Comparison of ENCODE assay signal across 8 cellular contexts in the genomic region with DNA sequence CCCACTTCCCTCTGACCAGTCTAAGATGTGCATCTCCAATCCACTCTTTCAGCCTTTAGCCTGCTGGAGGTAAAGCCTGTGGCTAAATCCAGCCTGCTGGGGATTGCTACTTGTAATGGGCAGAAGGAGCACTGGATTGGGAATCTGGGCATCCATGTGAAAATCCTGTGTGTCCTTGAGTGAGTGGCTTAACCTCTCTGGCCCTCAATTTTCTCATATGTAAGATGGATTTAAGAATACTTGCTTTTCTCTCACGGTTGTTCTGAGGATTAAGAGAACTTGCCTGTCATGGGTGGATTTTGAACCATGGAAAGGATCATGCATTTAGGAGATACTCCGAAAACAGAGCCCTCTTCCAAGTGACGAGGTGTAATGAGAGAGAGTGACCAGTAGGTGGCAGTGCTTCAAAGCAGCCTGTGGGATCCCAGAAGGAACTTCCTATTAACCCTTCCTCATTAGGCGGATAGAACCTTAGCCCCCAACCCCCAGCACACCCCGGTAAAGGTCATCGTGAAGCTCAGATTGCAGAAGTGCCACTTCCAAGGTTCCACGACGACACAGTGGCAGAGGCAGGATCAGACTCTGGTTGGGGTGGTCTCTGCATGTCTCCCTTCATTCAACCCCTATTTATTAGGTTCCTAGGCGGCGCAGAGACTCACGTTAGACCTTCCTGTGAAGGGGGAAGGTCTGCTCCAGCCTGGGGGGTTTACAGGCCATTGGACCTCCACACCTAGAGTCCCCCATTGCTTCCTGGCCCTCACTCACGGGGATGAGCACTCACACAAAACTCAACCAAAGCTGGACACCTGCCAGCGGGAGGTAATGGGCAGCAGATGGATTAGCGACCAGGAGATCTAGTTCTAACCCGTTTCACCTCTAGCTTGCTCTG.
A peak's percentile ranks its signal among the peaks of the same experiment; 100 is the strongest.
DNase-seq lines count a peak whose midpoint lies in the region; ATAC-seq and TF ChIP-seq lines count a peak whose summit lies in the region.

No MANE protein-coding gene starts in this region.

- no peak overlapping the region for H3K27ac ChIP-seq in tibial nerve

- H3K27ac Mint-ChIP-seq in activated CD8-positive, alpha-beta T cell treated with anti-CD3 and anti-CD28 coated beads, Interleukin-2, amount 10 ng/mL, durations not matched to agents 7 days and 5 days, result no peak overlapping the region
- no peak overlapping the region for H3K27ac Mint-ChIP-seq in nephron progenitor cell

- no peak for TF ChIP-seq EP300 in tibial nerve (IDR thresholded peaks at IDR 0.05)

- H3K4me3 ChIP-seq in BJ (ENCODE audit: low read depth, low read length) (0 out of 2 replicates have a peak overlapping the region, but pooled peaks have one; percentile 2), tibial nerve (peak overlapping the region in 1 of 4 donors; percentile 19)

- no peaks in the 10 kb centered on the region for H3K36me3 Mint-ChIP-seq in activated CD8-positive, alpha-beta T cell treated with anti-CD3 and anti-CD28 coated beads, Interleukin-2, amount 10 ng/mL, durations not matched to agents 7 days and 5 days (ENCODE audit: low read depth)
- no peaks in the 10 kb centered on the region for H3K36me3 Mint-ChIP-seq in nephron progenitor cell (ENCODE audit: low read depth)

- no peak for DNase-seq in BJ (ENCODE audit: low read depth)
- DNase-seq in NCI-H2227 (lab: John Stamatoyannopoulos, UW; ENCODE audit: unreplicated experiment), result peak; percentile 12
- peak; percentile 55 for DNase-seq in activated CD8-positive, alpha-beta T cell treated with anti-CD3 and anti-CD28 coated beads, Interleukin-2, amount 10 ng/mL, durations not matched to agents 7 days and 5 days
- DNase-seq in fibroblast of peridontal ligament (ENCODE audit: extremely low read depth), result peak; percentile 78
- DNase-seq in nephron progenitor cell, result peak; percentile 54
- peak in 1 of 2 donors; percentile 56 for DNase-seq in tibial nerve (ENCODE audit: low spot score in 2 of 2)

- H3K9me3 Mint-ChIP-seq in activated CD8-positive, alpha-beta T cell treated with anti-CD3 and anti-CD28 coated beads, Interleukin-2, amount 10 ng/mL, durations not matched to agents 7 days and 5 days (ENCODE audit: insufficient read depth), result no peaks in the 10 kb centered on the region
- H3K9me3 Mint-ChIP-seq in nephron progenitor cell, result no peaks in the 10 kb centered on the region

- POLR2A ChIA-PET in BJ (lab: Charles Lee), result no interaction called here
- POLR2A ChIA-PET in activated CD8-positive, alpha-beta T cell treated with anti-CD3 and anti-CD28 coated beads, Interleukin-2, amount 10 ng/mL, durations not matched to agents 7 days and 5 days (lab: Charles Lee), result no interaction called here

- H3K27me3 Mint-ChIP-seq in activated CD8-positive, alpha-beta T cell treated with anti-CD3 and anti-CD28 coated beads, Interleukin-2, amount 10 ng/mL, durations not matched to agents 7 days and 5 days (ENCODE audit: low read depth), result peaks cover 5% of the 10 kb centered on the region
- peaks cover 13% of the 10 kb centered on the region for H3K27me3 Mint-ChIP-seq in nephron progenitor cell (ENCODE audit: low read depth, poor library complexity)

- no peaks in the 10 kb centered on the region for H3K4me1 Mint-ChIP-seq in activated CD8-positive, alpha-beta T cell treated with anti-CD3 and anti-CD28 coated beads, Interleukin-2, amount 10 ng/mL, durations not matched to agents 7 days and 5 days (ENCODE audit: low read depth)
- H3K4me1 Mint-ChIP-seq in nephron progenitor cell, result peaks cover 17% of the 10 kb centered on the region

- peak; percentile 68 for ATAC-seq in GM21528 (IDR thresholded peaks at IDR 0.05; ENCODE audit: low FRiP score, unreplicated experiment)
- ATAC-seq in activated CD8-positive, alpha-beta T cell treated with anti-CD3 and anti-CD28 coated beads, Interleukin-2, amount 10 ng/mL, durations not matched to agents 7 days and 5 days, result no peak
- no peak for ATAC-seq in HG03469 (IDR thresholded peaks at IDR 0.05; ENCODE audit: unreplicated experiment)

- H3K27me3 ChIP-seq in BJ (ENCODE audit: control insufficient read depth, insufficient read depth, low read length) (peaks cover 3% of the 10 kb centered on the region), tibial nerve (no peaks in the 10 kb centered on the region)

- H3K36me3 ChIP-seq in BJ (ENCODE audit: control insufficient read depth, insufficient read depth, low read length), result no peaks in the 10 kb centered on the region
- H3K36me3 ChIP-seq in tibial nerve, result no peaks in the 10 kb centered on the region

- no peak for TF ChIP-seq POLR2A in tibial nerve (IDR thresholded peaks at IDR 0.05)

- TF ChIP-seq CTCF in BJ (IDR thresholded peaks at IDR 0.05; ENCODE audit: insufficient read depth, low read depth, low read length) (peak; percentile 89), nephron progenitor cell (IDR thresholded peaks at IDR 0.05) (peak; percentile 84), tibial nerve (IDR thresholded peaks at IDR 0.05) (peak; percentile 82 to 90 (median 87))

- CTCF ChIA-PET in BJ (lab: Yijun Ruan, JAX), result interaction anchor here (0.5 to 5.2 kb wide), 22 partner anchors 8 to 1694 kb away, joined by 3 to 60 read pairs (median 4); no protein-coding TSS in a partner anchor
- CTCF ChIA-PET in activated CD8-positive, alpha-beta T cell treated with anti-CD3 and anti-CD28 coated beads, Interleukin-2, amount 10 ng/mL, durations not matched to agents 7 days and 5 days (lab: Charles Lee), result interaction anchor here (0.7 to 2.5 kb wide), 11 partner anchors 9 to 239 kb away, joined by 3 to 8 read pairs (median 4); no protein-coding TSS in a partner anchor

- peaks cover 0 to 19% (median 0%) of the 10 kb centered on the region in 4 donors for H3K4me1 ChIP-seq in tibial nerve

- no peaks in the 10 kb centered on the region for H3K9me3 ChIP-seq in tibial nerve

- WGBS in tibial nerve, 2 donors, result 17 to 22% methylated on average over 15 of the region's 15 CpGs

- H3K4me3 Mint-ChIP-seq in activated CD8-positive, alpha-beta T cell treated with anti-CD3 and anti-CD28 coated beads, Interleukin-2, amount 10 ng/mL, durations not matched to agents 7 days and 5 days, result no peak overlapping the region
- no peak overlapping the region for H3K4me3 Mint-ChIP-seq in nephron progenitor cell
